19 cellular contexts compared by ENCODE assay signal in the genomic region with DNA sequence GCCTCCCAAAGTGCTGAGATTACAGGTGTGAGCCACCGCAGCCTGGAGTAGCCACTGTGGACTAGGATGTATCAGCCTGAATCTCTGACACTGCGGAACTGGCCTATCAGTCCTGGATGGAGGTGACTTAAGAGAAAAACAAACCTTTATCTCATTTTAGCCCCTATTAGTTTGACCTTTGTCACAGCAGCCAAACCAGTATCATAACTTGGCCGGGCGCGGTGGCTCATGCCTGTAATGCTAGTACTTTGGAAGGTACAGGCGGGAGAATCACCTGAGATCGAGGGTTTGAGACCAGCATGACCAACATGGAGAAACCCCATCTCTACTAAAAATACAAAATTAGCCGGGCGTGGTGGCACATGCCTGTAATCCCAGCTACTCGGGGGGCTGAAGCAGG.
"Had no signal": no experiment of that assay in that cellular context is flagged by ENCODE, and none has a peak within 500 bp of the region (broad histone marks: within the 10 kb centered on the region; RNA-seq: fewer than 3 reads in every experiment).

No MANE protein-coding gene starts in this region.

- H3K36me3 ChIP-seq: colonic mucosa, esophagus muscularis mucosa, gastroesophageal sphincter, heart left ventricle, left lung, lower lobe of right lung had no signal

- H3K4me1 ChIP-seq: colonic mucosa, foreskin keratinocyte, lower lobe of right lung had no signal

- DNase-seq: colonic mucosa; cortex of kidney; effector CD4-positive, alpha-beta T cell; effector memory CD4-positive, alpha-beta T cell; foreskin keratinocyte; heart left ventricle; hypothalamus; immature natural killer cell; islet precursor cell; kidney; kidney glomerular epithelial cell; left colon; left lung; left ventricle myocardium superior; lower lobe of right lung; mesenchymal stem cell had no signal

- H3K4me2 ChIP-seq: hepatocyte had no signal

- H3K9me3 ChIP-seq: colonic mucosa had no signal

- H3K27me3 ChIP-seq: colonic mucosa, foreskin keratinocyte, hepatocyte had no signal

- H2AFZ ChIP-seq: hepatocyte had no signal

- ATAC-seq: foreskin keratinocyte, gastroesophageal sphincter, heart left ventricle, left colon, left lung, left ventricle myocardium superior, lower lobe of right lung had no signal

- H3K4me3 ChIP-seq: colonic mucosa, esophagus muscularis mucosa, gastroesophageal sphincter, heart left ventricle, hepatocyte, left lung, lower lobe of right lung had no signal

- H3K79me2 ChIP-seq: hepatocyte had no signal

- H3K27ac ChIP-seq: colonic mucosa, esophagus muscularis mucosa, foreskin keratinocyte, gastroesophageal sphincter, heart left ventricle, hepatocyte, left lung, lower lobe of right lung had no signal
